ENCODE assay signal across 1 cellular context in genomic region chr14:96357216-96357615, GRCh38.
TF ChIP-seq lines count a peak whose summit lies in the region.

No MANE protein-coding gene starts in this region.

TF ChIP-seq in HEK293, 187 proteins besides CTCF, POLR2A, EP300 and RAD21:
- TF ChIP-seq ZSCAN5A (tag by site-specific recombination; IDR thresholded peaks at IDR 0.05) (no peak), ZFHX2 (tag by site-specific recombination; conservative IDR thresholded peaks at IDR 0.05) (peak; percentile 65), ZNF174 (tag by site-specific recombination; IDR thresholded peaks at IDR 0.05) (no peak), EGR2 (tag by site-specific recombination; IDR thresholded peaks at IDR 0.05; ENCODE audit: low read depth) (peak; percentile 41; the same call in 1 of the 2 replicates), ZNF645 (tag by site-specific recombination; IDR thresholded peaks at IDR 0.05) (no peak), ZNF19 (tag by site-specific recombination; IDR thresholded peaks at IDR 0.05; ENCODE audit: low read depth) (no peak), ZNF513 (tag by site-specific recombination; IDR thresholded peaks at IDR 0.05) (no peak), ZNF37A (tag by site-specific recombination; IDR thresholded peaks at IDR 0.05) (no peak)
